ENCODE assay signal across 8 cellular contexts in genomic region chr13:80048802-80049201, GRCh38.
A peak's percentile ranks its signal among the peaks of the same experiment; 100 is the strongest.
DNase-seq lines count a peak whose midpoint lies in the region; ATAC-seq and TF ChIP-seq lines count a peak whose summit lies in the region.

No MANE protein-coding gene starts in this region.

- H3K36me3 Mint-ChIP-seq in activated naive CD4-positive, alpha-beta T cell treated with anti-CD3 and anti-CD28 coated beads, Interleukin-2, amount 10 ng/mL, durations not matched to agents 7 days and 5 days: no peaks in the 10 kb centered on the region

- H3K27me3 Mint-ChIP-seq in activated naive CD4-positive, alpha-beta T cell treated with anti-CD3 and anti-CD28 coated beads, Interleukin-2, amount 10 ng/mL, durations not matched to agents 7 days and 5 days: no peaks in the 10 kb centered on the region

- H3K9me3 Mint-ChIP-seq in activated naive CD4-positive, alpha-beta T cell treated with anti-CD3 and anti-CD28 coated beads, Interleukin-2, amount 10 ng/mL, durations not matched to agents 7 days and 5 days: peaks cover 2% of the 10 kb centered on the region

- peak; percentile 98 for ATAC-seq in HG03558 (IDR thresholded peaks at IDR 0.05; ENCODE audit: extremely low read depth, unreplicated experiment)
- ATAC-seq in Right ventricle myocardium superior (ENCODE audit: poor library complexity): peak; percentile 98

- intact Hi-C loops in Right ventricle myocardium superior (cut with DNase I): loop anchor here (10.0 kb wide), 1 partner anchor 286 kb away; no protein-coding TSS in a partner anchor

- DNase-seq in D341Med (ENCODE audit: low spot score) (peak; percentile 20), GM20000 (ENCODE audit: low spot score) (peak; percentile 69), RPMI8226 (peak; percentile 34), Right ventricle myocardium superior (peak; percentile 82), renal cortical epithelial cell (ENCODE audit: low read depth) (peak; percentile 96), NCI-H146 treated with DMSO at 0.1 percent for 48 hours (lab: John Stamatoyannopoulos, UW; ENCODE audit: unreplicated experiment) (no peak)
- peak; percentile 49 for DNase-seq in activated naive CD4-positive, alpha-beta T cell treated with anti-CD3 and anti-CD28 coated beads, Interleukin-2, amount 10 ng/mL, durations not matched to agents 7 days and 5 days

- no peak for TF ChIP-seq CTCF in GM20000 (IDR thresholded peaks at IDR 0.05; ENCODE audit: extremely low read depth, missing control alignments)

- CTCF ChIA-PET in activated naive CD4-positive, alpha-beta T cell treated with anti-CD3 and anti-CD28 coated beads, Interleukin-2, amount 10 ng/mL, durations not matched to agents 7 days and 5 days (lab: Charles Lee): no interaction called here

- peaks cover 9% of the 10 kb centered on the region for H3K4me1 Mint-ChIP-seq in activated naive CD4-positive, alpha-beta T cell treated with anti-CD3 and anti-CD28 coated beads, Interleukin-2, amount 10 ng/mL, durations not matched to agents 7 days and 5 days

- H3K27ac Mint-ChIP-seq in activated naive CD4-positive, alpha-beta T cell treated with anti-CD3 and anti-CD28 coated beads, Interleukin-2, amount 10 ng/mL, durations not matched to agents 7 days and 5 days: no peak overlapping the region

- no peak overlapping the region for H3K4me3 Mint-ChIP-seq in activated naive CD4-positive, alpha-beta T cell treated with anti-CD3 and anti-CD28 coated beads, Interleukin-2, amount 10 ng/mL, durations not matched to agents 7 days and 5 days
